11 cellular contexts compared by ENCODE assay signal in genomic region chr5:31771500-31771899, GRCh38.
DNase-seq lines count a peak whose midpoint lies in the region; ATAC-seq and TF ChIP-seq lines count a peak whose summit lies in the region.
"Had no signal": no experiment of that assay in that cellular context is flagged by ENCODE, and none has a peak within 500 bp of the region (broad histone marks: within the 10 kb centered on the region; RNA-seq: fewer than 3 reads in every experiment).

No MANE protein-coding gene starts in this region.

- H3K27me3 Mint-ChIP-seq in immature natural killer cell (ENCODE audit: low read depth in 3 of 3): peaks cover under 1 to 3% (median 2%) of the 10 kb centered on the region in 3 donors
- no peaks in the 10 kb centered on the region for H3K27me3 Mint-ChIP-seq in activated CD8-positive, alpha-beta T cell treated with anti-CD3 and anti-CD28 coated beads, Interleukin-2, amount 10 ng/mL, durations not matched to agents 7 days and 5 days (ENCODE audit: low read depth)
- H3K27me3 Mint-ChIP-seq: activated naive CD8-positive, alpha-beta T cell treated with anti-CD3 and anti-CD28 coated beads, Interleukin-2, amount 10 ng/mL, durations not matched to agents 7 days and 5 days had no signal

- TF ChIP-seq CTCF in Peyer's patch (IDR thresholded peaks at IDR 0.05): no peak

- no peaks in the 10 kb centered on the region for H3K27me3 ChIP-seq in Peyer's patch

- CTCF ChIA-PET in activated CD8-positive, alpha-beta T cell treated with anti-CD3 and anti-CD28 coated beads, Interleukin-2, amount 10 ng/mL, durations not matched to agents 7 days and 5 days (lab: Charles Lee): no interaction called here

- H3K27ac Mint-ChIP-seq in immature natural killer cell: peak overlapping the region in 4 of 6 donors; percentile 41 to 65 (median 46)
- no peak overlapping the region for H3K27ac Mint-ChIP-seq in activated CD8-positive, alpha-beta T cell treated with anti-CD3 and anti-CD28 coated beads, Interleukin-2, amount 10 ng/mL, durations not matched to agents 7 days and 5 days
- H3K27ac Mint-ChIP-seq: activated naive CD8-positive, alpha-beta T cell treated with anti-CD3 and anti-CD28 coated beads, Interleukin-2, amount 10 ng/mL, durations not matched to agents 7 days and 5 days had no signal

- no peaks in the 10 kb centered on the region for H3K36me3 Mint-ChIP-seq in immature natural killer cell
- no peaks in the 10 kb centered on the region for H3K36me3 Mint-ChIP-seq in activated CD8-positive, alpha-beta T cell treated with anti-CD3 and anti-CD28 coated beads, Interleukin-2, amount 10 ng/mL, durations not matched to agents 7 days and 5 days (ENCODE audit: low read depth)
- H3K36me3 Mint-ChIP-seq: activated naive CD8-positive, alpha-beta T cell treated with anti-CD3 and anti-CD28 coated beads, Interleukin-2, amount 10 ng/mL, durations not matched to agents 7 days and 5 days had no signal

- H3K4me3 Mint-ChIP-seq in immature natural killer cell: no peak overlapping the region
- no peak overlapping the region for H3K4me3 Mint-ChIP-seq in activated CD8-positive, alpha-beta T cell treated with anti-CD3 and anti-CD28 coated beads, Interleukin-2, amount 10 ng/mL, durations not matched to agents 7 days and 5 days
- H3K4me3 Mint-ChIP-seq: activated naive CD8-positive, alpha-beta T cell treated with anti-CD3 and anti-CD28 coated beads, Interleukin-2, amount 10 ng/mL, durations not matched to agents 7 days and 5 days had no signal

- POLR2A ChIA-PET in activated CD8-positive, alpha-beta T cell treated with anti-CD3 and anti-CD28 coated beads, Interleukin-2, amount 10 ng/mL, durations not matched to agents 7 days and 5 days (lab: Charles Lee): no interaction called here

- peaks cover 20 to 26% of the 10 kb centered on the region in 2 donors for H3K4me1 Mint-ChIP-seq in immature natural killer cell
- H3K4me1 Mint-ChIP-seq in activated CD8-positive, alpha-beta T cell treated with anti-CD3 and anti-CD28 coated beads, Interleukin-2, amount 10 ng/mL, durations not matched to agents 7 days and 5 days (ENCODE audit: low read depth): no peaks in the 10 kb centered on the region
- H3K4me1 Mint-ChIP-seq: activated naive CD8-positive, alpha-beta T cell treated with anti-CD3 and anti-CD28 coated beads, Interleukin-2, amount 10 ng/mL, durations not matched to agents 7 days and 5 days had no signal

- DNase-seq in immature natural killer cell (no peak), hypothalamus (lab: John Stamatoyannopoulos, UW) (no peak), Peyer's patch (no peak)
- DNase-seq in activated CD8-positive, alpha-beta T cell treated with anti-CD3 and anti-CD28 coated beads, Interleukin-2, amount 10 ng/mL, durations not matched to agents 7 days and 5 days: no peak
- DNase-seq: activated naive CD8-positive, alpha-beta T cell treated with anti-CD3 and anti-CD28 coated beads, Interleukin-2, amount 10 ng/mL, durations not matched to agents 7 days and 5 days; mucosa of descending colon; NCI-H446 had no signal

- H3K4me3 ChIP-seq in Peyer's patch: no peak overlapping the region
- H3K4me3 ChIP-seq: mucosa of descending colon had no signal

- no peaks in the 10 kb centered on the region for H3K9me3 Mint-ChIP-seq in immature natural killer cell
- no peaks in the 10 kb centered on the region for H3K9me3 Mint-ChIP-seq in activated CD8-positive, alpha-beta T cell treated with anti-CD3 and anti-CD28 coated beads, Interleukin-2, amount 10 ng/mL, durations not matched to agents 7 days and 5 days (ENCODE audit: insufficient read depth)
- H3K9me3 Mint-ChIP-seq: activated naive CD8-positive, alpha-beta T cell treated with anti-CD3 and anti-CD28 coated beads, Interleukin-2, amount 10 ng/mL, durations not matched to agents 7 days and 5 days had no signal

- ATAC-seq in GM19324 (IDR thresholded peaks at IDR 0.05; ENCODE audit: low FRiP score, unreplicated experiment) (peak; percentile 37), HG02623 (IDR thresholded peaks at IDR 0.05; ENCODE audit: unreplicated experiment) (peak; percentile 14), HG03439 (IDR thresholded peaks at IDR 0.05; ENCODE audit: unreplicated experiment) (peak; percentile 23)
- no peak for ATAC-seq in activated CD8-positive, alpha-beta T cell treated with anti-CD3 and anti-CD28 coated beads, Interleukin-2, amount 10 ng/mL, durations not matched to agents 7 days and 5 days
- ATAC-seq: mucosa of descending colon had no signal

- TF ChIP-seq POLR2A in Peyer's patch (IDR thresholded peaks at IDR 0.05): no peak

- no peaks in the 10 kb centered on the region for H3K36me3 ChIP-seq in Peyer's patch

- H3K4me1 ChIP-seq in Peyer's patch: no peaks in the 10 kb centered on the region

- no peaks in the 10 kb centered on the region for H3K9me3 ChIP-seq in Peyer's patch
- H3K9me3 ChIP-seq: mucosa of descending colon had no signal

- no peak overlapping the region for H3K27ac ChIP-seq in Peyer's patch
- H3K27ac ChIP-seq: RWPE1 had no signal
